In genomic region chr1:193740762-193741161, GRCh38 we compare ENCODE assay signal across 26 cellular contexts.
"Had no signal": no experiment of that assay in that cellular context is flagged by ENCODE, and none has a peak within 500 bp of the region (broad histone marks: within the 10 kb centered on the region; RNA-seq: fewer than 3 reads in every experiment).

No MANE protein-coding gene starts in this region.

- DNase-seq: kidney glomerular epithelial cell; left colon; left lung; lower lobe of right lung; mammary epithelial cell; mesenchymal stem cell; naive thymus-derived CD8-positive, alpha-beta T cell; ovary; right lobe of liver; stimulated activated CD4-positive, alpha-beta T cell treated with anti-CD3 and anti-CD28 coated beads, Interleukin-1b, Interleukin-23, amount 100 ng/mL, for 48 hours; stimulated activated CD4-positive, alpha-beta T cell treated with anti-CD3 and anti-CD28 coated beads, Interleukin-2, amount 100 ng/mL, for 48 hours; stimulated activated CD4-positive, alpha-beta T cell treated with anti-CD3 and anti-CD28 coated beads, Interleukin-4, amount 100 ng/mL, for 4 hours; stimulated activated CD8-positive, alpha-beta memory T cell treated with anti-CD3 and anti-CD28 coated beads, Interleukin-4, amount 100 ng/mL, for 48 hours; stimulated activated naive CD4-positive, alpha-beta T cell treated with Interleukin-2 at 50 U/mL for 16 hours; stimulated activated naive CD8-positive, alpha-beta T cell treated with anti-CD3 and anti-CD28 coated beads, Interleukin-15, amount 100 ng/mL, for 72 hours; substantia nigra; uterus had no signal

- FAIRE-seq: keratinocyte had no signal

- H3K36me3 ChIP-seq: left lung, lower lobe of right lung, ovary, right atrium auricular region, right lobe of liver, tibial nerve, uterus had no signal

- H3K9me3 ChIP-seq: left lung, lower lobe of right lung, ovary, right atrium auricular region, right lobe of liver, tibial nerve, uterus had no signal

- H3K36me3 Mint-ChIP-seq: naive thymus-derived CD8-positive, alpha-beta T cell; stimulated activated memory B cell treated with anti-CD40 and anti-IgM and Interleukin-4, amounts not matched to agents 10 μg/mL and 1 μg/mL and 100 μg/mL, for 72 hours; type B pancreatic cell had no signal

- H3K4me1 Mint-ChIP-seq: nephron; neural crest cell; stimulated activated memory B cell treated with anti-CD40 and anti-IgM and Interleukin-4, amounts not matched to agents 10 μg/mL and 1 μg/mL and 100 μg/mL, for 72 hours; stimulated activated naive CD8-positive, alpha-beta T cell treated with anti-CD3 and anti-CD28 coated beads, Interleukin-15, amount 100 ng/mL, for 72 hours had no signal

- H3K9me3 Mint-ChIP-seq: naive thymus-derived CD8-positive, alpha-beta T cell; nephron; neural crest cell; stimulated activated memory B cell treated with anti-CD40 and anti-IgM and Interleukin-4, amounts not matched to agents 10 μg/mL and 1 μg/mL and 100 μg/mL, for 72 hours; stimulated activated naive CD8-positive, alpha-beta T cell treated with anti-CD3 and anti-CD28 coated beads, Interleukin-15, amount 100 ng/mL, for 72 hours had no signal

- H3K4me2 ChIP-seq: smooth muscle cell had no signal

- H3K27ac Mint-ChIP-seq: naive thymus-derived CD8-positive, alpha-beta T cell; nephron; progenitor cell of endocrine pancreas; stimulated activated memory B cell treated with anti-CD40 and anti-IgM and Interleukin-4, amounts not matched to agents 10 μg/mL and 1 μg/mL and 100 μg/mL, for 72 hours; stimulated activated naive CD8-positive, alpha-beta T cell treated with anti-CD3 and anti-CD28 coated beads, Interleukin-15, amount 100 ng/mL, for 72 hours; type B pancreatic cell had no signal

- H3K4me3 ChIP-seq: left lung, lower lobe of right lung, ovary, right atrium auricular region, right lobe of liver, smooth muscle cell, tibial nerve, uterus had no signal

- H3K27me3 Mint-ChIP-seq: naive thymus-derived CD8-positive, alpha-beta T cell; progenitor cell of endocrine pancreas; stimulated activated memory B cell treated with anti-CD40 and anti-IgM and Interleukin-4, amounts not matched to agents 10 μg/mL and 1 μg/mL and 100 μg/mL, for 72 hours; stimulated activated naive CD8-positive, alpha-beta T cell treated with anti-CD3 and anti-CD28 coated beads, Interleukin-15, amount 100 ng/mL, for 72 hours; type B pancreatic cell had no signal

- H3K4me1 ChIP-seq: left lung, lower lobe of right lung, right atrium auricular region, right lobe of liver, tibial nerve, uterus had no signal

- H3K27ac ChIP-seq: left lung, lower lobe of right lung, ovary, right atrium auricular region, right lobe of liver, tibial nerve, uterus had no signal

- H3K4me3 Mint-ChIP-seq: naive thymus-derived CD8-positive, alpha-beta T cell; nephron; neural crest cell; stimulated activated memory B cell treated with anti-CD40 and anti-IgM and Interleukin-4, amounts not matched to agents 10 μg/mL and 1 μg/mL and 100 μg/mL, for 72 hours; stimulated activated naive CD8-positive, alpha-beta T cell treated with anti-CD3 and anti-CD28 coated beads, Interleukin-15, amount 100 ng/mL, for 72 hours; type B pancreatic cell had no signal

- H3K27me3 ChIP-seq: left lung, ovary, right atrium auricular region, right lobe of liver, tibial nerve, uterus had no signal

- ATAC-seq: left colon; left lung; lower lobe of right lung; naive thymus-derived CD8-positive, alpha-beta T cell; right lobe of liver; stimulated activated memory B cell treated with anti-CD40 and anti-IgM and Interleukin-4, amounts not matched to agents 10 μg/mL and 1 μg/mL and 100 μg/mL, for 72 hours; stimulated activated naive CD8-positive, alpha-beta T cell treated with anti-CD3 and anti-CD28 coated beads, Interleukin-15, amount 100 ng/mL, for 72 hours had no signal
